17 cellular contexts compared by ENCODE assay signal in the genomic region with DNA sequence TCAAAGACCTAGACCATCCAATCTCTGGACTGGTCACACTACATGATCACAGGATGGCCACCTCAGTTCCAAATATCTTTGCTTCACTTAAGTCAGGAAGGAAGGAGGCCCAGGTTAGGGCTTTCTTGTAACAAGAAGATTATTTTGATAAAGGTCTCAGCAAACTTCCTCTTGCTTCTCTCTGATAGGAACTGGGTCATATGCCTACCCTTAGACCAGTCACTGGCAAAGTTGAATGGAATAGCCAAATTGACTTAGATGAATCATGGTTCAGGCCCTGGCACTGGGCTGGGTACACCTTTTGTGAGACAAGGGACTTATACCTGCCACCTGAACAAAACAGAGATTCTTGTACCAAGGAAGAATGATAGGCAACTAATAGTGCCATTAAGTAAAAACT. TPM values are rescaled to one million over a fixed set of nuclear protein-coding genes. Genes with fewer than 3 reads are reported as not detected.
A peak's percentile ranks its signal among the peaks of the same experiment; 100 is the strongest.
DNase-seq lines count a peak whose midpoint lies in the region; TF ChIP-seq lines count a peak whose summit lies in the region.
"Had no signal": no experiment of that assay in that cellular context is flagged by ENCODE, and none has a peak within 500 bp of the region (broad histone marks: within the 10 kb centered on the region; RNA-seq: fewer than 3 reads in every experiment).

No MANE protein-coding gene starts in this region.

- H3K9me3 ChIP-seq in Peyer's patch: no peaks in the 10 kb centered on the region

- TF ChIP-seq CTCF in C4-2B (conservative IDR thresholded peaks at IDR 0.05) (no peak), Peyer's patch (IDR thresholded peaks at IDR 0.05) (no peak), foreskin fibroblast (IDR thresholded peaks at IDR 0.05; ENCODE audit: low read depth, low read length) (no peak)

- H3K4me3 Mint-ChIP-seq in activated T-helper 1 cell treated with anti-CD3 and anti-CD28 coated beads, Interleukin-12 subunit alpha, Interleukin-12 subunit beta, Interleukin-2, Interleukin-4 antibody, amounts not matched to agents 30 ng/mL and 10 ng/mL and 1 ng/mL, durations not matched to agents 14 hours and 24 hours and 36 hours: peak overlapping the region; percentile 1
- H3K4me3 Mint-ChIP-seq: B cell, HFFc6 had no signal

- H3K4me1 Mint-ChIP-seq in activated T-helper 1 cell treated with anti-CD3 and anti-CD28 coated beads, Interleukin-12 subunit alpha, Interleukin-12 subunit beta, Interleukin-2, Interleukin-4 antibody, amounts not matched to agents 30 ng/mL and 10 ng/mL and 1 ng/mL, durations not matched to agents 14 hours and 24 hours and 36 hours (ENCODE audit: low read depth): peaks cover 67% of the 10 kb centered on the region

- peaks cover 0 to 9% (median 0%) of the 10 kb centered on the region in 4 donors for H3K4me1 ChIP-seq in Peyer's patch

- H3K27ac ChIP-seq in C4-2B: peak overlapping the region; percentile 2; the same call in 1 of the 2 replicates
- H3K27ac ChIP-seq in Peyer's patch: no peak overlapping the region

- H3K27ac Mint-ChIP-seq in activated T-helper 1 cell treated with anti-CD3 and anti-CD28 coated beads, Interleukin-12 subunit alpha, Interleukin-12 subunit beta, Interleukin-2, Interleukin-4 antibody, amounts not matched to agents 30 ng/mL and 10 ng/mL and 1 ng/mL, durations not matched to agents 14 hours and 24 hours and 36 hours: no peak overlapping the region
- H3K27ac Mint-ChIP-seq: B cell, HFFc6 had no signal

- intact Hi-C loops in activated T-helper 1 cell treated with anti-CD3 and anti-CD28 coated beads, Interleukin-12 subunit alpha, Interleukin-12 subunit beta, Interleukin-2, Interleukin-4 antibody, amounts not matched to agents 30 ng/mL and 10 ng/mL and 1 ng/mL, durations not matched to agents 14 hours and 24 hours and 36 hours (cut with micrococcal nuclease): no loop called here

- peaks cover 11% of the 10 kb centered on the region for H3K36me3 Mint-ChIP-seq in activated T-helper 1 cell treated with anti-CD3 and anti-CD28 coated beads, Interleukin-12 subunit alpha, Interleukin-12 subunit beta, Interleukin-2, Interleukin-4 antibody, amounts not matched to agents 30 ng/mL and 10 ng/mL and 1 ng/mL, durations not matched to agents 14 hours and 24 hours and 36 hours (ENCODE audit: low read depth)

- no peaks in the 10 kb centered on the region for H3K36me3 ChIP-seq in Peyer's patch

- no peak for TF ChIP-seq POLR2A in Peyer's patch (IDR thresholded peaks at IDR 0.05)

- H3K4me3 ChIP-seq in Peyer's patch: no peak overlapping the region
- no peak overlapping the region for H3K4me3 ChIP-seq in foreskin fibroblast (ENCODE audit: low read depth in 1 of 2, low read length in 2 of 2)

- no peaks in the 10 kb centered on the region for H3K27me3 ChIP-seq in Peyer's patch

- DNase-seq in CD1c-positive myeloid dendritic cell (ENCODE audit: extremely low spot score): peak; percentile 15
- peak; percentile 63 for DNase-seq in OCI-M1 (lab: John Stamatoyannopoulos, UW)
- no peak for DNase-seq in activated T-helper 1 cell treated with anti-CD3 and anti-CD28 coated beads, Interleukin-12 subunit alpha, Interleukin-12 subunit beta, Interleukin-2, Interleukin-4 antibody, amounts not matched to agents 30 ng/mL and 10 ng/mL and 1 ng/mL, durations not matched to agents 14 hours and 24 hours and 36 hours (ENCODE audit: low spot score)
- DNase-seq in Peyer's patch: no peak
- DNase-seq in activated T-cell treated with anti-CD3 and anti-CD28 coated beads, Interleukin-2, amount 50 U/mL, for 1 hour: no peak
- DNase-seq in foreskin fibroblast: no peak
- DNase-seq: DMS 273 treated with DMSO at 0.1 percent for 48 hours, EL, HFFc6, KG1, NCI-H1105 treated with DMSO at 0.1 percent for 48 hours, NCI-H187, NCI-H2171, NCI-H510A treated with DMSO at 0.1 percent for 48 hours, SHP77 treated with DMSO at 0.1 percent for 48 hours had no signal

- H3K9me3 Mint-ChIP-seq in activated T-helper 1 cell treated with anti-CD3 and anti-CD28 coated beads, Interleukin-12 subunit alpha, Interleukin-12 subunit beta, Interleukin-2, Interleukin-4 antibody, amounts not matched to agents 30 ng/mL and 10 ng/mL and 1 ng/mL, durations not matched to agents 14 hours and 24 hours and 36 hours: peaks cover 5% of the 10 kb centered on the region
- H3K9me3 Mint-ChIP-seq: HFFc6 had no signal

- H3K27me3 Mint-ChIP-seq in activated T-helper 1 cell treated with anti-CD3 and anti-CD28 coated beads, Interleukin-12 subunit alpha, Interleukin-12 subunit beta, Interleukin-2, Interleukin-4 antibody, amounts not matched to agents 30 ng/mL and 10 ng/mL and 1 ng/mL, durations not matched to agents 14 hours and 24 hours and 36 hours (ENCODE audit: insufficient read depth): no peaks in the 10 kb centered on the region
- H3K27me3 Mint-ChIP-seq: B cell had no signal

RNA-seq across cellular contexts. Expression of a gene that starts 11.0 kb away (rescaled TPM):
- total RNA-seq in activated T-helper 1 cell treated with anti-CD3 and anti-CD28 coated beads, Interleukin-12 subunit alpha, Interleukin-12 subunit beta, Interleukin-2, Interleukin-4 antibody, amounts not matched to agents 30 ng/mL and 10 ng/mL and 1 ng/mL, durations not matched to agents 14 hours and 24 hours and 36 hours: 2.4 and 3.2 TPM in 2 replicates
- total RNA-seq in Peyer's patch: 100 to 1,000 TPM in 1 of 4 donors, 10 to 100 TPM in 2, 1 to 10 TPM in 1; 6.7 to 106 (median 14.1) TPM

Comparison
In these comparisons a context has a peak if more than half of its experiments do, and no peak if none do; other contexts are left out.
1. DNase-seq: peak in CD1c-positive myeloid dendritic cell (single experiment) and OCI-M1 (single experiment); none in activated T-helper 1 cell treated with anti-CD3 and anti-CD28 coated beads, Interleukin-12 subunit alpha, Interleukin-12 subunit beta, Interleukin-2, Interleukin-4 antibody, amounts not matched to agents 30 ng/mL and 10 ng/mL and 1 ng/mL, durations not matched to agents 14 hours and 24 hours and 36 hours (single experiment), Peyer's patch (0 of 3), activated T-cell treated with anti-CD3 and anti-CD28 coated beads, Interleukin-2, amount 50 U/mL, for 1 hour (single experiment) and foreskin fibroblast (0 of 2).